1 cellular context compared by ENCODE assay signal in the genomic region with DNA sequence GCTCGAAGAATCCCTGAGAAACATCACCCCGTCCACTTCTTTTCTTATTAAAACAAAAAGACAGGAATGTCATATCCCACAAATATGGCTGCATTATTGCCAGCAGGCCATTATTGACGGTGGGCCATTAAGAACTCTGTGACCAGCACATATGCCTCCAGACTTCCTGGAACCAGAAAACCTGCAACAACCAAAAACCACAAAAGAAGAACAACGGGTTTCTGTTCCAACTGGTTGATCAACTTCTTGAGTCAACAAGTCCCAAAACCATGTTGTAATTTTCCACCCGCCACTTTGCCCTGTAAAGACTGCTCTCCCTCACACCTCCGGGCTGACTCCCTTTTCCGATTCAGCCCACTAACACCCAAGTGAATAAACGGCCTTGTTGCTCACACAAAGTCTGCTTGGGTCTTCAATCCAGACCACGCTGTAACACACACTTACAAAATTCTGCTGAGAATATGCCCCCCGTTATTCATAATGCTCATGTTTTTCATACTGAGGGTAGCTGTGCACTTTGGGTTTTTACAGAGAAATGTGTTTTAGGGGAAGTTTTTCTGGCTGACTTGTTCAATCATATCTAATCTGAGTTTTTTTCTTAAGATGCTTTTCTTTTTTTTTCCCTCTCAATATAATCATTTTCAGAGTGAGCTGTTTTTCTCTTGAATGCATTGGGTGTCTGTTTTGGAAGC.
TF ChIP-seq lines count a peak whose summit lies in the region.

No MANE protein-coding gene starts in this region.

TF ChIP-seq in HepG2, 621 proteins besides CTCF, POLR2A, EP300 and RAD21 (continued from another document):
- TF ChIP-seq, protein P1, sequence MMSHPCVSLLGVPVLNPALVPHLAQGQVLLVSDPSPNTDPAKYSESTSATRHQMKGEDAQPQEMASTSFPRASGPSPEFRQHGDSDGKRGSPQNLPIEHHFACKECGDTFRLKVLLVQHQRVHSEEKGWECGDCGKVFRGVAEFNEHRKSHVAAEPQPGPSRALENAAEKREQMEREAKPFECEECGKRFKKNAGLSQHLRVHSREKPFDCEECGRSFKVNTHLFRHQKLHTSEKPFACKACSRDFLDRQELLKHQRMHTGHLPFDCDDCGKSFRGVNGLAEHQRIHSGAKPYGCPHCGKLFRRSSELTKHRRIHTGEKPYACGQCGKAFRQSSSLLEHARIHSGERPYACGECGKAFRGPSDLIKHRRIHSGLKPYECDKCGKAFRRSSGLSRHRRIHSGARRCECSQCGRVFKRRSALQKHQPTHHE (CRISPR knock-in tag; IDR thresholded peaks at IDR 0.05; ENCODE audit: borderline replicate concordance), result no peak
- TF ChIP-seq SOX6 (IDR thresholded peaks at IDR 0.05), result no peak
- TF ChIP-seq SOX6 (CRISPR knock-in tag; IDR thresholded peaks at IDR 0.05), result peak; percentile 62; the same call in 1 of the 2 replicates
- TF ChIP-seq KDM5A (IDR thresholded peaks at IDR 0.05; ENCODE audit: borderline replicate concordance, low read length), result no peak
- TF ChIP-seq NR2F1 (CRISPR knock-in tag; IDR thresholded peaks at IDR 0.05), result no peak
- TF ChIP-seq ZNF615 (CRISPR knock-in tag; IDR thresholded peaks at IDR 0.05; ENCODE audit: borderline replicate concordance), result peak; percentile 26; the same call in 1 of the 2 replicates
- TF ChIP-seq, protein P2, sequence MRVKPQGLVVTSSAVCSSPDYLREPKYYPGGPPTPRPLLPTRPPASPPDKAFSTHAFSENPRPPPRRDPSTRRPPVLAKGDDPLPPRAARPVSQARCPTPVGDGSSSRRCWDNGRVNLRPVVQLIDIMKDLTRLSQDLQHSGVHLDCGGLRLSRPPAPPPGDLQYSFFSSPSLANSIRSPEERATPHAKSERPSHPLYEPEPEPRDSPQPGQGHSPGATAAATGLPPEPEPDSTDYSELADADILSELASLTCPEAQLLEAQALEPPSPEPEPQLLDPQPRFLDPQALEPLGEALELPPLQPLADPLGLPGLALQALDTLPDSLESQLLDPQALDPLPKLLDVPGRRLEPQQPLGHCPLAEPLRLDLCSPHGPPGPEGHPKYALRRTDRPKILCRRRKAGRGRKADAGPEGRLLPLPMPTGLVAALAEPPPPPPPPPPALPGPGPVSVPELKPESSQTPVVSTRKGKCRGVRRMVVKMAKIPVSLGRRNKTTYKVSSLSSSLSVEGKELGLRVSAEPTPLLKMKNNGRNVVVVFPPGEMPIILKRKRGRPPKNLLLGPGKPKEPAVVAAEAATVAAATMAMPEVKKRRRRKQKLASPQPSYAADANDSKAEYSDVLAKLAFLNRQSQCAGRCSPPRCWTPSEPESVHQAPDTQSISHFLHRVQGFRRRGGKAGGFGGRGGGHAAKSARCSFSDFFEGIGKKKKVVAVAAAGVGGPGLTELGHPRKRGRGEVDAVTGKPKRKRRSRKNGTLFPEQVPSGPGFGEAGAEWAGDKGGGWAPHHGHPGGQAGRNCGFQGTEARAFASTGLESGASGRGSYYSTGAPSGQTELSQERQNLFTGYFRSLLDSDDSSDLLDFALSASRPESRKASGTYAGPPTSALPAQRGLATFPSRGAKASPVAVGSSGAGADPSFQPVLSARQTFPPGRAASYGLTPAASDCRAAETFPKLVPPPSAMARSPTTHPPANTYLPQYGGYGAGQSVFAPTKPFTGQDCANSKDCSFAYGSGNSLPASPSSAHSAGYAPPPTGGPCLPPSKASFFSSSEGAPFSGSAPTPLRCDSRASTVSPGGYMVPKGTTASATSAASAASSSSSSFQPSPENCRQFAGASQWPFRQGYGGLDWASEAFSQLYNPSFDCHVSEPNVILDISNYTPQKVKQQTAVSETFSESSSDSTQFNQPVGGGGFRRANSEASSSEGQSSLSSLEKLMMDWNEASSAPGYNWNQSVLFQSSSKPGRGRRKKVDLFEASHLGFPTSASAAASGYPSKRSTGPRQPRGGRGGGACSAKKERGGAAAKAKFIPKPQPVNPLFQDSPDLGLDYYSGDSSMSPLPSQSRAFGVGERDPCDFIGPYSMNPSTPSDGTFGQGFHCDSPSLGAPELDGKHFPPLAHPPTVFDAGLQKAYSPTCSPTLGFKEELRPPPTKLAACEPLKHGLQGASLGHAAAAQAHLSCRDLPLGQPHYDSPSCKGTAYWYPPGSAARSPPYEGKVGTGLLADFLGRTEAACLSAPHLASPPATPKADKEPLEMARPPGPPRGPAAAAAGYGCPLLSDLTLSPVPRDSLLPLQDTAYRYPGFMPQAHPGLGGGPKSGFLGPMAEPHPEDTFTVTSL (CRISPR knock-in tag; IDR thresholded peaks at IDR 0.05; ENCODE audit: borderline replicate concordance), result 0 out of 2 replicates have a peak, but pooled peaks have one; percentile 12
- TF ChIP-seq ELF3 (CRISPR knock-in tag; IDR thresholded peaks at IDR 0.05), result peak; percentile 77; the same call in 1 of the 2 replicates
- TF ChIP-seq CBFB (CRISPR knock-in tag; IDR thresholded peaks at IDR 0.05), result peak; percentile 54; the same call in 1 of the 2 replicates
- TF ChIP-seq ZMYM4 (CRISPR knock-in tag; IDR thresholded peaks at IDR 0.05), result peak; percentile 70
- TF ChIP-seq, protein P3, sequence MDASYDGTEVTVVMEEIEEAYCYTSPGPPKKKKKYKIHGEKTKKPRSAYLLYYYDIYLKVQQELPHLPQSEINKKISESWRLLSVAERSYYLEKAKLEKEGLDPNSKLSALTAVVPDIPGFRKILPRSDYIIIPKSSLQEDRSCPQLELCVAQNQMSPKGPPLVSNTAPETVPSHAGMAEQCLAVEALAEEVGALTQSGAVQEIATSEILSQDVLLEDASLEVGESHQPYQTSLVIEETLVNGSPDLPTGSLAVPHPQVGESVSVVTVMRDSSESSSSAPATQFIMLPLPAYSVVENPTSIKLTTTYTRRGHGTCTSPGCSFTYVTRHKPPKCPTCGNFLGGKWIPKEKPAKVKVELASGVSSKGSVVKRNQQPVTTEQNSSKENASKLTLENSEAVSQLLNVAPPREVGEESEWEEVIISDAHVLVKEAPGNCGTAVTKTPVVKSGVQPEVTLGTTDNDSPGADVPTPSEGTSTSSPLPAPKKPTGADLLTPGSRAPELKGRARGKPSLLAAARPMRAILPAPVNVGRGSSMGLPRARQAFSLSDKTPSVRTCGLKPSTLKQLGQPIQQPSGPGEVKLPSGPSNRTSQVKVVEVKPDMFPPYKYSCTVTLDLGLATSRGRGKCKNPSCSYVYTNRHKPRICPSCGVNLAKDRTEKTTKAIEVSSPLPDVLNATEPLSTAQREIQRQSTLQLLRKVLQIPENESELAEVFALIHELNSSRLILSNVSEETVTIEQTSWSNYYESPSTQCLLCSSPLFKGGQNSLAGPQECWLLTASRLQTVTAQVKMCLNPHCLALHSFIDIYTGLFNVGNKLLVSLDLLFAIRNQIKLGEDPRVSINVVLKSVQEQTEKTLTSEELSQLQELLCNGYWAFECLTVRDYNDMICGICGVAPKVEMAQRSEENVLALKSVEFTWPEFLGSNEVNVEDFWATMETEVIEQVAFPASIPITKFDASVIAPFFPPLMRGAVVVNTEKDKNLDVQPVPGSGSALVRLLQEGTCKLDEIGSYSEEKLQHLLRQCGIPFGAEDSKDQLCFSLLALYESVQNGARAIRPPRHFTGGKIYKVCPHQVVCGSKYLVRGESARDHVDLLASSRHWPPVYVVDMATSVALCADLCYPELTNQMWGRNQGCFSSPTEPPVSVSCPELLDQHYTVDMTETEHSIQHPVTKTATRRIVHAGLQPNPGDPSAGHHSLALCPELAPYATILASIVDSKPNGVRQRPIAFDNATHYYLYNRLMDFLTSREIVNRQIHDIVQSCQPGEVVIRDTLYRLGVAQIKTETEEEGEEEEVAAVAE (CRISPR knock-in tag; IDR thresholded peaks at IDR 0.05; ENCODE audit: borderline replicate concordance), result no peak
- TF ChIP-seq ZNF644 (CRISPR knock-in tag; IDR thresholded peaks at IDR 0.05; ENCODE audit: low read depth), result peak; percentile 80; the same call in 1 of the 2 replicates
